ENCODE assay signal across 17 cellular contexts in genomic region chr7:1945558-1945957, GRCh38.
DNase-seq lines count a peak whose midpoint lies in the region; ATAC-seq and TF ChIP-seq lines count a peak whose summit lies in the region.
"Had no signal": no experiment of that assay in that cellular context is flagged by ENCODE, and none has a peak within 500 bp of the region (broad histone marks: within the 10 kb centered on the region; RNA-seq: fewer than 3 reads in every experiment).

No MANE protein-coding gene starts in this region.

- H3K27me3 Mint-ChIP-seq in GM23338 (ENCODE audit: insufficient read depth, low read depth, poor library complexity): peaks cover 20% of the 10 kb centered on the region

- H3K4me1 Mint-ChIP-seq in GM23338: peaks cover 21% of the 10 kb centered on the region

- no peaks in the 10 kb centered on the region for H3F3A ChIP-seq in GM23338 (replicated peaks; ENCODE audit: low read depth)

- H3K4me3 Mint-ChIP-seq in GM23338: no peak overlapping the region
- H3K4me3 Mint-ChIP-seq: HFFc6 had no signal

- H3K36me3 Mint-ChIP-seq in GM23338 (ENCODE audit: low read depth): no peaks in the 10 kb centered on the region

- H3K36me3 ChIP-seq in GM23338 (ENCODE audit: insufficient read depth) (no peaks in the 10 kb centered on the region), left lung (no peaks in the 10 kb centered on the region), spleen (peaks cover 0 to 28% (median 0%) of the 10 kb centered on the region in 6 donors), gastrocnemius medialis (no peaks in the 10 kb centered on the region), testis (ENCODE audit: low read depth, missing control alignments) (no peaks in the 10 kb centered on the region)

- H3K27ac ChIP-seq in GM23338 (ENCODE audit: low read depth) (no peak overlapping the region), left lung (no peak overlapping the region), spleen (peak overlapping the region in 1 of 8 donors; percentile 66), gastrocnemius medialis (no peak overlapping the region), testis (no peak overlapping the region)

- in situ Hi-C loops in gastrocnemius medialis (cut with MboI; ENCODE audit: low sequenced_read_pairs in 4 of 4): no loop called here

- H4K20me1 ChIP-seq in GM23338 (replicated peaks; ENCODE audit: insufficient read depth): no peaks in the 10 kb centered on the region; the same call in 1 of the 2 replicates

- H2AFZ ChIP-seq in GM23338: no peak overlapping the region

- no peak for TF ChIP-seq CTCF in GM23338 (conservative IDR thresholded peaks at IDR 0.05; ENCODE audit: low read depth in 2 of 2)
- TF ChIP-seq CTCF in left lung (IDR thresholded peaks at IDR 0.05): no peak
- TF ChIP-seq CTCF in spleen (IDR thresholded peaks at IDR 0.05 in 8 of 11, conservative IDR thresholded peaks at IDR 0.05 in 3 of 11): no peak
- no peak for TF ChIP-seq CTCF in gastrocnemius medialis (IDR thresholded peaks at IDR 0.05 in 4 of 5, conservative IDR thresholded peaks at IDR 0.05 in 1 of 5)
- TF ChIP-seq CTCF in testis (IDR thresholded peaks at IDR 0.05): no peak

- H3K9me2 ChIP-seq in GM23338 (ENCODE audit: insufficient read depth): no peaks in the 10 kb centered on the region

- peak overlapping the region; percentile 59; the same call in 1 of the 2 replicates for H3K27ac Mint-ChIP-seq in GM23338
- H3K27ac Mint-ChIP-seq: HFFc6 had no signal

- H3K79me2 ChIP-seq in GM23338 (replicated peaks; ENCODE audit: insufficient read depth): no peaks in the 10 kb centered on the region

- H3K9me3 ChIP-seq in left lung: no peaks in the 10 kb centered on the region
- H3K9me3 ChIP-seq in spleen: no peaks in the 10 kb centered on the region
- no peaks in the 10 kb centered on the region for H3K9me3 ChIP-seq in gastrocnemius medialis
- H3K9me3 ChIP-seq in testis: no peaks in the 10 kb centered on the region

- H3K27me3 ChIP-seq in GM23338 (ENCODE audit: insufficient read depth) (no peaks in the 10 kb centered on the region), left lung (no peaks in the 10 kb centered on the region), spleen (replicated peaks in 1 of 7) (no peaks in the 10 kb centered on the region), gastrocnemius medialis (no peaks in the 10 kb centered on the region), testis (no peaks in the 10 kb centered on the region)

- TF ChIP-seq POLR2A in spleen (IDR thresholded peaks at IDR 0.05) (no peak), gastrocnemius medialis (IDR thresholded peaks at IDR 0.05) (no peak), testis (IDR thresholded peaks at IDR 0.05) (no peak)

- H3K4me2 ChIP-seq in GM23338: no peak overlapping the region

- H3K9me3 Mint-ChIP-seq in GM23338: no peaks in the 10 kb centered on the region; the same call in 2 of the 3 replicates
- H3K9me3 Mint-ChIP-seq: HFFc6 had no signal

- intact Hi-C loops in left cardiac atrium (cut with DNase I): no loop called here
- intact Hi-C loops in cardiac septum (cut with DNase I): no loop called here
- intact Hi-C loops in left lung (cut with DNase I): no loop called here
- intact Hi-C loops in spleen (cut with DNase I; ENCODE audit: low total_unique reads): no loop called here
- intact Hi-C loops in gastrocnemius medialis (cut with DNase I; ENCODE audit: low total_unique reads): no loop called here
- intact Hi-C loops in testis (cut with DNase I; ENCODE audit: low total_unique reads): no loop called here

- 81 to 84% (median 82%) methylated on average over 13 to 14 of the region's 14 CpGs for WGBS in spleen, 5 donors
- WGBS in testis, 2 donors: 80 to 85% methylated on average over 1 to 14 of the region's 14 CpGs

- DNase-seq in left cardiac atrium (peak; percentile 10), cardiac septum (ENCODE audit: low spot score) (no peak), GM23338 (ENCODE audit: low spot score) (no peak), left lung (peak; percentile 12 to 75), spleen (peak; percentile 71), gastrocnemius medialis (no peak), testis (no peak)
- DNase-seq: COR-L47, DMS 273 treated with DMSO at 0.1 percent for 48 hours, DND-41, H7, HFFc6, KG1, NCI-H187, NCI-H345, NCI-H524 treated with DMSO at 0.1 percent for 48 hours had no signal

- H3K4me1 ChIP-seq in GM23338 (ENCODE audit: insufficient read depth) (no peaks in the 10 kb centered on the region), left lung (peaks cover 0 to 52% of the 10 kb centered on the region in 2 donors), spleen (peaks cover 5 to 100% (median 56%) of the 10 kb centered on the region in 6 donors), gastrocnemius medialis (peaks cover 0 to 1% of the 10 kb centered on the region in 2 donors), testis (peaks cover 14% of the 10 kb centered on the region)

- H3K4me3 ChIP-seq in GM23338 (no peak overlapping the region), left lung (no peak overlapping the region), spleen (no peak overlapping the region), gastrocnemius medialis (no peak overlapping the region), testis (no peak overlapping the region)

- ATAC-seq in left cardiac atrium: no peak
- no peak for ATAC-seq in GM23338
- no peak for ATAC-seq in left lung
- ATAC-seq in GM21528 (IDR thresholded peaks at IDR 0.05; ENCODE audit: low FRiP score, unreplicated experiment): no peak
- no peak for ATAC-seq in gastrocnemius medialis

TF ChIP-seq in GM23338, 12 proteins besides CTCF, POLR2A, EP300 and RAD21:
- TF ChIP-seq EZH2 (IDR thresholded peaks at IDR 0.05; ENCODE audit: low read depth, unreplicated experiment): no peak

Comparison
In these comparisons a context has a peak if more than half of its experiments do, and no peak if none do; other contexts are left out.
1. DNase-seq: peak in left cardiac atrium (single experiment), left lung (2 of 2) and spleen (single experiment); none in cardiac septum (single experiment), GM23338 (single experiment), gastrocnemius medialis (0 of 2) and testis (single experiment).